ENCODE assay signal across 1 cellular context in genomic region chr14:99549684-99550083, GRCh38.
TF ChIP-seq lines count a peak whose summit lies in the region.

No MANE protein-coding gene starts in this region.

TF ChIP-seq in H1, 55 proteins besides CTCF, POLR2A, EP300 and RAD21:
- TF ChIP-seq HDAC2 (IDR thresholded peaks at IDR 0.05; ENCODE audit: borderline replicate concordance in 1 of 2, low read depth in 2 of 2, low read length in 2 of 2) (no peak), CHD7 (IDR thresholded peaks at IDR 0.05; ENCODE audit: insufficient replicate concordance, low read length) (no peak), RFX5 (IDR thresholded peaks at IDR 0.05; ENCODE audit: borderline replicate concordance, low read depth, low read length) (no peak), GTF2F1 (IDR thresholded peaks at IDR 0.05; ENCODE audit: borderline replicate concordance, low read depth, low read length) (no peak), SP1 (IDR thresholded peaks at IDR 0.05; ENCODE audit: low read depth, low read length) (no peak), EGR1 (IDR thresholded peaks at IDR 0.05; ENCODE audit: borderline replicate concordance, low read depth, low read length) (no peak), KDM1A (IDR thresholded peaks at IDR 0.05; ENCODE audit: borderline replicate concordance, low read length) (no peak), BACH1 (IDR thresholded peaks at IDR 0.05; ENCODE audit: low read length) (no peak), TAF7 (optimal IDR thresholded peaks at IDR 0.05; ENCODE audit: borderline replicate concordance, low read depth, low read length) (no peak), SIRT6 (IDR thresholded peaks at IDR 0.05; ENCODE audit: low read length) (no peak), RXRA (IDR thresholded peaks at IDR 0.05; ENCODE audit: insufficient read depth, low read depth, low read length) (no peak)
